9 cellular contexts compared by ENCODE assay signal in genomic region chr17:7889166-7889584, GRCh38. TPM values are rescaled to one million over a fixed set of nuclear protein-coding genes. Genes with fewer than 3 reads are reported as not detected.
A peak's percentile ranks its signal among the peaks of the same experiment; 100 is the strongest.
DNase-seq lines count a peak whose midpoint lies in the region; ATAC-seq and TF ChIP-seq lines count a peak whose summit lies in the region.
"Had no signal": no experiment of that assay in that cellular context is flagged by ENCODE, and none has a peak within 500 bp of the region (broad histone marks: within the 10 kb centered on the region; RNA-seq: fewer than 3 reads in every experiment).

No MANE protein-coding gene starts in this region.

- H3K4me1 ChIP-seq in esophagus squamous epithelium = peaks cover 34 to 58% (median 45%) of the 10 kb centered on the region in 3 donors
- peaks cover 38% of the 10 kb centered on the region for H3K4me1 ChIP-seq in mucosa of stomach (ENCODE audit: control insufficient read depth, insufficient read depth, low read length)

- 0 to 19% methylated on average over 1 to 2 of the region's 4 CpGs for WGBS in esophagus squamous epithelium, 2 donors

- ATAC-seq in activated CD8-positive, alpha-beta memory T cell treated with anti-CD3 and anti-CD28 coated beads, Interleukin-2, amount 10 ng/mL, durations not matched to agents 7 days and 5 days = no peak
- no peak for ATAC-seq in activated T-cell treated with anti-CD3 and anti-CD28 coated beads, Interleukin-2, amount 50 U/mL, for 4 hours
- ATAC-seq in HG02623 (IDR thresholded peaks at IDR 0.05; ENCODE audit: unreplicated experiment) = no peak
- ATAC-seq: effector memory CD8-positive, alpha-beta T cell had no signal

- peak overlapping the region; percentile 98 to 99 (median 98) for H3K27ac ChIP-seq in esophagus squamous epithelium

- no peaks in the 10 kb centered on the region for H3K9me3 Mint-ChIP-seq in activated CD8-positive, alpha-beta memory T cell treated with anti-CD3 and anti-CD28 coated beads, Interleukin-2, amount 10 ng/mL, durations not matched to agents 7 days and 5 days (ENCODE audit: low read depth)
- H3K9me3 Mint-ChIP-seq in activated T-cell treated with anti-CD3 and anti-CD28 coated beads, Interleukin-2, amount 50 U/mL, for 4 hours = no peaks in the 10 kb centered on the region
- no peaks in the 10 kb centered on the region for H3K9me3 Mint-ChIP-seq in type B pancreatic cell
- H3K9me3 Mint-ChIP-seq: effector memory CD8-positive, alpha-beta T cell had no signal

- peaks cover 30% of the 10 kb centered on the region for H3K36me3 Mint-ChIP-seq in activated CD8-positive, alpha-beta memory T cell treated with anti-CD3 and anti-CD28 coated beads, Interleukin-2, amount 10 ng/mL, durations not matched to agents 7 days and 5 days
- peaks cover 17% of the 10 kb centered on the region for H3K36me3 Mint-ChIP-seq in activated T-cell treated with anti-CD3 and anti-CD28 coated beads, Interleukin-2, amount 50 U/mL, for 4 hours (ENCODE audit: insufficient read depth)
- H3K36me3 Mint-ChIP-seq in type B pancreatic cell = peaks cover 9% of the 10 kb centered on the region

- H3K27ac Mint-ChIP-seq in activated CD8-positive, alpha-beta memory T cell treated with anti-CD3 and anti-CD28 coated beads, Interleukin-2, amount 10 ng/mL, durations not matched to agents 7 days and 5 days = peak overlapping the region; percentile 40
- H3K27ac Mint-ChIP-seq in type B pancreatic cell = no peak overlapping the region
- H3K27ac Mint-ChIP-seq: effector memory CD8-positive, alpha-beta T cell had no signal

- TF ChIP-seq CTCF in esophagus squamous epithelium (IDR thresholded peaks at IDR 0.05) (peak in 5 of 6 experiments; percentile 48 to 78 (median 59)), type B pancreatic cell (conservative IDR thresholded peaks at IDR 0.05) (peak; percentile 69)

- H3K36me3 ChIP-seq in esophagus squamous epithelium (peaks cover 19 to 44% (median 25%) of the 10 kb centered on the region in 3 donors), mucosa of stomach (ENCODE audit: control insufficient read depth, insufficient read depth, low read length) (peaks cover 5% of the 10 kb centered on the region)

- H3K27me3 Mint-ChIP-seq in activated CD8-positive, alpha-beta memory T cell treated with anti-CD3 and anti-CD28 coated beads, Interleukin-2, amount 10 ng/mL, durations not matched to agents 7 days and 5 days = no peaks in the 10 kb centered on the region
- H3K27me3 Mint-ChIP-seq in activated T-cell treated with anti-CD3 and anti-CD28 coated beads, Interleukin-2, amount 50 U/mL, for 4 hours (ENCODE audit: low read depth) = no peaks in the 10 kb centered on the region
- H3K27me3 Mint-ChIP-seq in type B pancreatic cell = no peaks in the 10 kb centered on the region
- H3K27me3 Mint-ChIP-seq: effector memory CD8-positive, alpha-beta T cell had no signal

- CTCF ChIA-PET in activated CD8-positive, alpha-beta memory T cell treated with anti-CD3 and anti-CD28 coated beads, Interleukin-2, amount 10 ng/mL, durations not matched to agents 7 days and 5 days (lab: Charles Lee) = interaction anchor here (0.9 to 1.5 kb wide), 4 partner anchors 21 to 33 kb away, joined by 3 to 4 read pairs (median 3); partner anchors contain the start of gene RNF227

- peaks cover 3% of the 10 kb centered on the region for H3K4me1 Mint-ChIP-seq in activated CD8-positive, alpha-beta memory T cell treated with anti-CD3 and anti-CD28 coated beads, Interleukin-2, amount 10 ng/mL, durations not matched to agents 7 days and 5 days
- peaks cover 6% of the 10 kb centered on the region for H3K4me1 Mint-ChIP-seq in activated T-cell treated with anti-CD3 and anti-CD28 coated beads, Interleukin-2, amount 50 U/mL, for 4 hours (ENCODE audit: low read depth)
- no peaks in the 10 kb centered on the region for H3K4me1 Mint-ChIP-seq in type B pancreatic cell (ENCODE audit: unreplicated experiment)

- H3K4me3 Mint-ChIP-seq in activated CD8-positive, alpha-beta memory T cell treated with anti-CD3 and anti-CD28 coated beads, Interleukin-2, amount 10 ng/mL, durations not matched to agents 7 days and 5 days = no peak overlapping the region
- H3K4me3 Mint-ChIP-seq in activated T-cell treated with anti-CD3 and anti-CD28 coated beads, Interleukin-2, amount 50 U/mL, for 4 hours = peak overlapping the region; percentile 31
- H3K4me3 Mint-ChIP-seq in type B pancreatic cell = no peak overlapping the region
- H3K4me3 Mint-ChIP-seq: effector memory CD8-positive, alpha-beta T cell had no signal

- no peak for TF ChIP-seq POLR2A in esophagus squamous epithelium (IDR thresholded peaks at IDR 0.05)

- no peak for DNase-seq in activated CD8-positive, alpha-beta memory T cell treated with anti-CD3 and anti-CD28 coated beads, Interleukin-2, amount 10 ng/mL, durations not matched to agents 7 days and 5 days
- DNase-seq in activated CD8-positive, alpha-beta memory T cell treated with anti-CD3 and anti-CD28 coated beads for 24 hours = no peak
- DNase-seq in NCI-H345 treated with DMSO at 0.1 percent for 48 hours (lab: John Stamatoyannopoulos, UW; ENCODE audit: unreplicated experiment) (peak; percentile 66), esophagus squamous epithelium (lab: John Stamatoyannopoulos, UW) (peak; percentile 39), type B pancreatic cell (ENCODE audit: extremely low spot score, unreplicated experiment) (peak; percentile 79)
- DNase-seq in activated T-cell treated with anti-CD3 and anti-CD28 coated beads, Interleukin-2, amount 50 U/mL, for 4 hours = no peak

- H3K4me3 ChIP-seq in esophagus squamous epithelium = peak overlapping the region in 3 of 4 donors; percentile 87 to 97 (median 91)
- H3K4me3 ChIP-seq in mucosa of stomach (ENCODE audit: low read length) = no peak overlapping the region

- no peaks in the 10 kb centered on the region for H3K27me3 ChIP-seq in esophagus squamous epithelium
- no peaks in the 10 kb centered on the region for H3K27me3 ChIP-seq in mucosa of stomach (ENCODE audit: control insufficient read depth, insufficient read depth, low read length)

- no peaks in the 10 kb centered on the region for H3K9me3 ChIP-seq in esophagus squamous epithelium
- H3K9me3 ChIP-seq in mucosa of stomach (ENCODE audit: control insufficient read depth, low read length) = no peaks in the 10 kb centered on the region

- peak overlapping the region; percentile 57 for H3K9ac ChIP-seq in mucosa of stomach (ENCODE audit: low read length)

- intact Hi-C loops in esophagus squamous epithelium (cut with DNase I) = no loop called here

RNA-seq across cellular contexts. Expression of gene CHD3, which starts 0.6 kb away (rescaled TPM):
- 100 to 1,000 TPM; 139 to 147 TPM for total RNA-seq in activated CD8-positive, alpha-beta memory T cell treated with anti-CD3 and anti-CD28 coated beads, Interleukin-2, amount 10 ng/mL, durations not matched to agents 7 days and 5 days
- total RNA-seq in activated T-cell treated with anti-CD3 and anti-CD28 coated beads, Interleukin-2, amount 50 U/mL, for 4 hours = 100 to 1,000 TPM; 117 to 127 (median 123) TPM
- total RNA-seq in esophagus squamous epithelium (10 to 100 TPM; 57.7 to 93.5 (median 73.0) TPM), type B pancreatic cell (ENCODE audit: low replicate concordance) (170 and 172 TPM in 2 replicates)

RNA-seq across cellular contexts. Expression of gene RNF227, which starts 26.9 kb away (rescaled TPM):
- total RNA-seq in activated CD8-positive, alpha-beta memory T cell treated with anti-CD3 and anti-CD28 coated beads, Interleukin-2, amount 10 ng/mL, durations not matched to agents 7 days and 5 days = 1 to 10 TPM; 2.8 to 3.9 TPM
- 1 to 10 TPM; 4.7 to 5.5 (median 5.0) TPM for total RNA-seq in activated T-cell treated with anti-CD3 and anti-CD28 coated beads, Interleukin-2, amount 50 U/mL, for 4 hours
- total RNA-seq in esophagus squamous epithelium (1 to 10 TPM in 3 of 4 donors, under 1 TPM in 1; 0.94 to 8.6 (median 5.7) TPM), type B pancreatic cell (ENCODE audit: low replicate concordance) (3.3 and 3.8 TPM in 2 replicates)

RNA-seq across cellular contexts. Expression of gene CYB5D1, which starts 31.4 kb away (rescaled TPM):
- 1 to 10 TPM; 6.4 to 8.2 TPM for total RNA-seq in activated CD8-positive, alpha-beta memory T cell treated with anti-CD3 and anti-CD28 coated beads, Interleukin-2, amount 10 ng/mL, durations not matched to agents 7 days and 5 days
- total RNA-seq in activated T-cell treated with anti-CD3 and anti-CD28 coated beads, Interleukin-2, amount 50 U/mL, for 4 hours = 10 to 100 TPM; 19.7 to 20.8 (median 20.6) TPM
- total RNA-seq in esophagus squamous epithelium = 1 to 10 TPM; 3.8 to 9.3 (median 7.5) TPM
- total RNA-seq in type B pancreatic cell (ENCODE audit: low replicate concordance) = 16.6 and 17.9 TPM in 2 replicates

RNA-seq across cellular contexts. Expression of gene NAA38, which starts 31.8 kb away (rescaled TPM):
- total RNA-seq in activated CD8-positive, alpha-beta memory T cell treated with anti-CD3 and anti-CD28 coated beads, Interleukin-2, amount 10 ng/mL, durations not matched to agents 7 days and 5 days = 10 to 100 TPM; 86.0 to 95.8 TPM
- 10 to 100 TPM; 40.4 to 47.5 (median 41.5) TPM for total RNA-seq in activated T-cell treated with anti-CD3 and anti-CD28 coated beads, Interleukin-2, amount 50 U/mL, for 4 hours
- total RNA-seq in esophagus squamous epithelium (10 to 100 TPM; 45.2 to 80.1 (median 74.8) TPM), type B pancreatic cell (ENCODE audit: low replicate concordance) (43.6 and 64.9 TPM in 2 replicates)

RNA-seq across cellular contexts. Expression of gene TMEM88, which starts 34.3 kb away (rescaled TPM):
- total RNA-seq in activated CD8-positive, alpha-beta memory T cell treated with anti-CD3 and anti-CD28 coated beads, Interleukin-2, amount 10 ng/mL, durations not matched to agents 7 days and 5 days = 1 to 10 TPM in 1 of 2 experiments, under 1 TPM in 1; 0.84 to 1.2 TPM
- 10 to 100 TPM in 1 of 3 donors, 1 to 10 TPM in 2; 8.9 to 11.1 (median 9.9) TPM for total RNA-seq in activated T-cell treated with anti-CD3 and anti-CD28 coated beads, Interleukin-2, amount 50 U/mL, for 4 hours
- total RNA-seq in esophagus squamous epithelium (1 to 10 TPM in 3 of 4 donors, not detected in 1; 1.5 to 3.8 (median 1.6) TPM), type B pancreatic cell (ENCODE audit: low replicate concordance) (4.5 and 10.2 TPM in 2 replicates)

Comparison
In these comparisons a context has a peak if more than half of its experiments do, and no peak if none do; other contexts are left out.
1. DNase-seq: peak in NCI-H345 treated with DMSO at 0.1 percent for 48 hours (single experiment), esophagus squamous epithelium (single experiment) and type B pancreatic cell (single experiment); none in activated CD8-positive, alpha-beta memory T cell treated with anti-CD3 and anti-CD28 coated beads, Interleukin-2, amount 10 ng/mL, durations not matched to agents 7 days and 5 days (single experiment), activated CD8-positive, alpha-beta memory T cell treated with anti-CD3 and anti-CD28 coated beads for 24 hours (single experiment) and activated T-cell treated with anti-CD3 and anti-CD28 coated beads, Interleukin-2, amount 50 U/mL, for 4 hours (single experiment).